8 cellular contexts compared by ENCODE assay signal in genomic region chr4:121252224-121252806, GRCh38.
A peak's percentile ranks its signal among the peaks of the same experiment; 100 is the strongest.
DNase-seq lines count a peak whose midpoint lies in the region; ATAC-seq and TF ChIP-seq lines count a peak whose summit lies in the region.

No MANE protein-coding gene starts in this region.

- H3K9me3 ChIP-seq in suprapubic skin: no peaks in the 10 kb centered on the region

- H3K4me1 ChIP-seq in suprapubic skin: no peaks in the 10 kb centered on the region

- H3K36me3 Mint-ChIP-seq in natural killer cell treated with Interleukin-12 subunit alpha and Interleukin-12 subunit beta and Interleukin-15 and Interleukin-18, amount 100 ng/mL, for 72 hours: peaks cover 7% of the 10 kb centered on the region

- peak overlapping the region; percentile 44 for H3K4me3 Mint-ChIP-seq in natural killer cell treated with Interleukin-12 subunit alpha and Interleukin-12 subunit beta and Interleukin-15 and Interleukin-18, amount 100 ng/mL, for 72 hours

- peaks cover 45 to 51% of the 10 kb centered on the region in 2 donors for H3K4me1 Mint-ChIP-seq in natural killer cell treated with Interleukin-12 subunit alpha and Interleukin-12 subunit beta and Interleukin-15 and Interleukin-18, amount 100 ng/mL, for 72 hours (ENCODE audit: low read depth in 2 of 2)

- H3K27me3 ChIP-seq in suprapubic skin: no peaks in the 10 kb centered on the region

- H3K36me3 ChIP-seq in suprapubic skin: no peaks in the 10 kb centered on the region

- H3K27ac Mint-ChIP-seq in natural killer cell treated with Interleukin-12 subunit alpha and Interleukin-12 subunit beta and Interleukin-15 and Interleukin-18, amount 100 ng/mL, for 72 hours: peak overlapping the region in 1 of 2 donors; percentile 97

- TF ChIP-seq EP300 in suprapubic skin (IDR thresholded peaks at IDR 0.05): no peak

- no peaks in the 10 kb centered on the region for H3K27me3 Mint-ChIP-seq in natural killer cell treated with Interleukin-12 subunit alpha and Interleukin-12 subunit beta and Interleukin-15 and Interleukin-18, amount 100 ng/mL, for 72 hours

- WGBS in suprapubic skin: 20% methylated on average over 3 of the region's 3 CpGs

- no peak for TF ChIP-seq POLR2A in suprapubic skin (IDR thresholded peaks at IDR 0.05)

- H3K9me3 Mint-ChIP-seq in natural killer cell treated with Interleukin-12 subunit alpha and Interleukin-12 subunit beta and Interleukin-15 and Interleukin-18, amount 100 ng/mL, for 72 hours: no peaks in the 10 kb centered on the region

- TF ChIP-seq CTCF in suprapubic skin (IDR thresholded peaks at IDR 0.05): peak; percentile 56 to 58

- no peak overlapping the region for H3K4me3 ChIP-seq in suprapubic skin

- peak; percentile 37 to 53 for DNase-seq in NCI-H524 (lab: John Stamatoyannopoulos, UW)
- no peak for DNase-seq in NCI-H524 treated with DMSO at 0.1 percent for 48 hours (lab: John Stamatoyannopoulos, UW)
- DNase-seq in NOMO-1 treated with DMSO at 0.1 percent for 48 hours (lab: John Stamatoyannopoulos, UW; ENCODE audit: unreplicated experiment): peak; percentile 35
- DNase-seq in activated T-cell treated with anti-CD3 and anti-CD28 coated beads, Interleukin-2, amount 50 U/mL, for 1 hour: peak; percentile 58
- peak; percentile 61 for DNase-seq in fibroblast of gingiva (ENCODE audit: low read depth)
- DNase-seq in natural killer cell treated with Interleukin-12 subunit alpha and Interleukin-12 subunit beta and Interleukin-15 and Interleukin-18, amount 100 ng/mL, for 72 hours (ENCODE audit: low spot score): peak; percentile 76
- peak in 1 of 2 donors; percentile 67 for DNase-seq in suprapubic skin (ENCODE audit: low spot score in 2 of 2)

- ATAC-seq in HG03196 (IDR thresholded peaks at IDR 0.05; ENCODE audit: unreplicated experiment): peak; percentile 35
- ATAC-seq in natural killer cell treated with Interleukin-12 subunit alpha and Interleukin-12 subunit beta and Interleukin-15 and Interleukin-18, amount 100 ng/mL, for 72 hours: no peak

- H3K27ac ChIP-seq in suprapubic skin: no peak overlapping the region
